Comparison of ENCODE assay signal across 25 cellular contexts in genomic region chr3:100111728-100112127, GRCh38.
"Had no signal": no experiment of that assay in that cellular context is flagged by ENCODE, and none has a peak within 500 bp of the region (broad histone marks: within the 10 kb centered on the region; RNA-seq: fewer than 3 reads in every experiment).

No MANE protein-coding gene starts in this region.

- H3K27me3 ChIP-seq: ascending aorta, breast epithelium, cardiac muscle cell, colonic mucosa, esophagus squamous epithelium had no signal

- H3K27ac ChIP-seq: breast epithelium, cardiac muscle cell, colonic mucosa, epithelial cell of prostate, esophagus squamous epithelium had no signal

- H3K9me3 ChIP-seq: ascending aorta, breast epithelium, colonic mucosa, esophagus squamous epithelium had no signal

- H3K36me3 ChIP-seq: ascending aorta, breast epithelium, cardiac muscle cell, colonic mucosa, esophagus squamous epithelium had no signal

- DNase-seq: activated CD4-positive, alpha-beta memory T cell treated with anti-CD3 and anti-CD28 coated beads, Interleukin-2, amount 10 ng/mL, durations not matched to agents 7 days and 5 days; activated CD4-positive, alpha-beta T cell treated with anti-CD3 and anti-CD28 coated beads for 36 hours; activated CD4-positive, alpha-beta T cell treated with anti-CD3 and anti-CD28 coated beads, Interleukin-2, amount 10 ng/mL, durations not matched to agents 24 days and 14 days; activated CD4-positive, CD25-positive, alpha-beta regulatory T cell; activated CD4-positive, CD25-positive, alpha-beta regulatory T cell treated with anti-CD3 and anti-CD28 coated beads, Interleukin-2, amount 50 U/mL, for 72 hours; activated CD8-positive, alpha-beta memory T cell treated with anti-CD3 and anti-CD28 coated beads, Interleukin-2, amount 50 U/mL, for 48 hours; activated gamma-delta T cell; activated naive CD4-positive, alpha-beta T cell; activated naive CD4-positive, alpha-beta T cell treated with anti-CD3 and anti-CD28 coated beads, Interleukin-2, amount 10 ng/mL, durations not matched to agents 7 days and 5 days; activated naive CD8-positive, alpha-beta T cell treated with anti-CD3 and anti-CD28 coated beads, Interleukin-2, amount 10 ng/mL, durations not matched to agents 7 days and 5 days; activated T-cell treated with anti-CD3 and anti-CD28 coated beads for 4 hours; activated T-cell treated with anti-CD3 and anti-CD28 coated beads, Interleukin-2, amount 50 U/mL, for 24 hours; activated T-cell treated with anti-CD3 and anti-CD28 coated beads, Interleukin-2, amount 50 U/mL, for 72 hours; central memory CD4-positive, alpha-beta T cell; cerebellar nuclear complex; colonic mucosa; effector CD8-positive, alpha-beta T cell; esophagus squamous epithelium; foreskin melanocyte; T-helper 2 cell had no signal

- ATAC-seq: activated CD4-positive, alpha-beta T cell treated with anti-CD3 and anti-CD28 coated beads for 36 hours; activated naive CD4-positive, alpha-beta T cell treated with anti-CD3 and anti-CD28 coated beads, Interleukin-2, amount 50 U/mL, for 72 hours; activated T-cell treated with anti-CD3 and anti-CD28 coated beads, Interleukin-2, amount 50 U/mL, for 72 hours had no signal

- H3K4me1 ChIP-seq: breast epithelium, colonic mucosa had no signal

- H3K4me3 ChIP-seq: ascending aorta, breast epithelium, cardiac muscle cell, colonic mucosa, esophagus squamous epithelium had no signal
